Comparison of ENCODE assay signal across 1 cellular context in the genomic region with DNA sequence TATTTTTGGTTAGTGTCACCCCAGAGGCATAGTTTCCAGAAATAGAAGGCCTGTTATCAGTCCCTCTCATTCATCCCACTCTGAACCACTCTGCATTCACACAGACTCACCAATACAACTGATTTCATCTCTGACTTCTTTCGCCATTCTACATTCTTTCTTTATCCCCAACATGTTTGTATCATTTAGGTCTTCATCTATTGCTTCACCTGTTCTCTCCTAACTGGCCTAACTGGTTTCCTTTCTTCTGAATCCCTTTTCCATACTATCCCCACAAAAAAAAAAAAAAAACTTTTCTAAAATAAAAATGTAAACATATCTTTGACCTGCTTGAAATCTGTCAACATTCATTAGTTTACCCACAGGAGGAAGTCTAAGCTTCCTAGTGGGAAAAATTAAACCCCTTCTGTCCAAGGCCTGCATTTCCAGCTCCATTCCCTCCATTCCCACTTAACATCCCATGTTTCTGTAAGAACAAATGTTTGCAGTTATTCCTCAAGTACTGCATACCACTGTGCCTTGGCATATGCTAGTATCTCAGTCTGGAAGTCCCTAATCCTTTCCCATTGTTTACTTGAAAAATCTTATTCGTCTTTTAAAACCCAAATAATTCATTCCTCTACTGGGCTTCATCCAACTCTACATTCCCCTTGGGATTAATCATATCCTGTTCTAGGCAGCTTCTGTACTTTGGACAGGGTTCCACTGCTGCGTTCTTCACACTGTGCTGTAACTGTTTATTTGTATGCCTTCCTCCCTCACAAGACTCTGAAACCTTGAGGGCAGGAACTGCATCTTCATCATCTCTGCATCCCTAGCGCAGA.
TF ChIP-seq lines count a peak whose summit lies in the region.

No MANE protein-coding gene starts in this region.

TF ChIP-seq in HepG2, 621 proteins besides CTCF, POLR2A, EP300 and RAD21 (continued from another document and continues in another):
- TF ChIP-seq, protein P1, sequence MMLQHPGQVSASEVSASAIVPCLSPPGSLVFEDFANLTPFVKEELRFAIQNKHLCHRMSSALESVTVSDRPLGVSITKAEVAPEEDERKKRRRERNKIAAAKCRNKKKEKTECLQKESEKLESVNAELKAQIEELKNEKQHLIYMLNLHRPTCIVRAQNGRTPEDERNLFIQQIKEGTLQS (CRISPR knock-in tag; IDR thresholded peaks at IDR 0.05): 0 out of 2 replicates have a peak, but pooled peaks have one; percentile 56
- TF ChIP-seq ZNF530 (CRISPR knock-in tag; IDR thresholded peaks at IDR 0.05; ENCODE audit: low read depth) (no peak), MED13 (CRISPR knock-in tag; IDR thresholded peaks at IDR 0.05) (no peak), ZNF280D (CRISPR knock-in tag; IDR thresholded peaks at IDR 0.05) (peak; percentile 74; the same call in 1 of the 2 replicates), ATF5 (CRISPR knock-in tag; IDR thresholded peaks at IDR 0.05; ENCODE audit: low read depth) (no peak), JUN (CRISPR knock-in tag; IDR thresholded peaks at IDR 0.05) (0 out of 2 replicates have a peak, but pooled peaks have one; percentile 42), ZNF101 (CRISPR knock-in tag; IDR thresholded peaks at IDR 0.05; ENCODE audit: borderline replicate concordance, low read depth) (no peak), HHEX (CRISPR knock-in tag; IDR thresholded peaks at IDR 0.05) (no peak), PHB2 (IDR thresholded peaks at IDR 0.05; ENCODE audit: partially characterized antibody) (no peak), HNRNPLL (IDR thresholded peaks at IDR 0.05; ENCODE audit: low read depth, low read length, poor library complexity, severe bottlenecking) (no peak), ZNF75D (CRISPR knock-in tag; IDR thresholded peaks at IDR 0.05; ENCODE audit: borderline replicate concordance) (no peak), TOPORS (CRISPR knock-in tag; IDR thresholded peaks at IDR 0.05) (no peak), ZNF720 (CRISPR knock-in tag; IDR thresholded peaks at IDR 0.05) (no peak), ZNF7 (CRISPR knock-in tag; IDR thresholded peaks at IDR 0.05) (no peak), ATF7-NPFF (CRISPR knock-in tag; IDR thresholded peaks at IDR 0.05; ENCODE audit: low read depth) (no peak), HNF1A (IDR thresholded peaks at IDR 0.05; ENCODE audit: low read depth) (peak; percentile 26), HNF1A (CRISPR knock-in tag; IDR thresholded peaks at IDR 0.05; ENCODE audit: borderline replicate concordance) (no peak), HMG20B (CRISPR knock-in tag; conservative IDR thresholded peaks at IDR 0.05) (0 out of 2 replicates have a peak, but pooled peaks have one; percentile 15), PLRG1 (conservative IDR thresholded peaks at IDR 0.05) (no peak), NRL (CRISPR knock-in tag; IDR thresholded peaks at IDR 0.05; ENCODE audit: borderline replicate concordance) (no peak), ZNF775 (CRISPR knock-in tag; IDR thresholded peaks at IDR 0.05; ENCODE audit: borderline replicate concordance) (no peak), NCOR1 (IDR thresholded peaks at IDR 0.05; ENCODE audit: borderline replicate concordance, low read length) (no peak; the same call in 1 of the 2 replicates), ZFY (CRISPR knock-in tag; IDR thresholded peaks at IDR 0.05) (0 out of 2 replicates have a peak, but pooled peaks have one; percentile 23), MIER3 (CRISPR knock-in tag; IDR thresholded peaks at IDR 0.05; ENCODE audit: borderline replicate concordance) (peak; percentile 10; the same call in 1 of the 2 replicates), ZNF232 (CRISPR knock-in tag; IDR thresholded peaks at IDR 0.05; ENCODE audit: borderline replicate concordance) (no peak), REST (IDR thresholded peaks at IDR 0.05; ENCODE audit: borderline replicate concordance in 1 of 2, low read depth in 1 of 2, low read length in 2 of 2) (0 out of 4 replicates have a peak, but pooled peaks of 1 of the 2 experiments have one; percentile 5), NFIC (IDR thresholded peaks at IDR 0.05; ENCODE audit: low read length) (peak; percentile 78; the same call in 1 of the 2 replicates), SRY (CRISPR knock-in tag; IDR thresholded peaks at IDR 0.05) (no peak)
- TF ChIP-seq, protein P2, sequence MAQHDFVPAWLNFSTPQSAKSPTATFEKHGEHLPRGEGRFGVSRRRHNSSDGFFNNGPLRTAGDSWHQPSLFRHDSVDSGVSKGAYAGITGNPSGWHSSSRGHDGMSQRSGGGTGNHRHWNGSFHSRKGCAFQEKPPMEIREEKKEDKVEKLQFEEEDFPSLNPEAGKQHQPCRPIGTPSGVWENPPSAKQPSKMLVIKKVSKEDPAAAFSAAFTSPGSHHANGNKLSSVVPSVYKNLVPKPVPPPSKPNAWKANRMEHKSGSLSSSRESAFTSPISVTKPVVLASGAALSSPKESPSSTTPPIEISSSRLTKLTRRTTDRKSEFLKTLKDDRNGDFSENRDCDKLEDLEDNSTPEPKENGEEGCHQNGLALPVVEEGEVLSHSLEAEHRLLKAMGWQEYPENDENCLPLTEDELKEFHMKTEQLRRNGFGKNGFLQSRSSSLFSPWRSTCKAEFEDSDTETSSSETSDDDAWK (CRISPR knock-in tag; IDR thresholded peaks at IDR 0.05): no peak
- TF ChIP-seq, protein P3, sequence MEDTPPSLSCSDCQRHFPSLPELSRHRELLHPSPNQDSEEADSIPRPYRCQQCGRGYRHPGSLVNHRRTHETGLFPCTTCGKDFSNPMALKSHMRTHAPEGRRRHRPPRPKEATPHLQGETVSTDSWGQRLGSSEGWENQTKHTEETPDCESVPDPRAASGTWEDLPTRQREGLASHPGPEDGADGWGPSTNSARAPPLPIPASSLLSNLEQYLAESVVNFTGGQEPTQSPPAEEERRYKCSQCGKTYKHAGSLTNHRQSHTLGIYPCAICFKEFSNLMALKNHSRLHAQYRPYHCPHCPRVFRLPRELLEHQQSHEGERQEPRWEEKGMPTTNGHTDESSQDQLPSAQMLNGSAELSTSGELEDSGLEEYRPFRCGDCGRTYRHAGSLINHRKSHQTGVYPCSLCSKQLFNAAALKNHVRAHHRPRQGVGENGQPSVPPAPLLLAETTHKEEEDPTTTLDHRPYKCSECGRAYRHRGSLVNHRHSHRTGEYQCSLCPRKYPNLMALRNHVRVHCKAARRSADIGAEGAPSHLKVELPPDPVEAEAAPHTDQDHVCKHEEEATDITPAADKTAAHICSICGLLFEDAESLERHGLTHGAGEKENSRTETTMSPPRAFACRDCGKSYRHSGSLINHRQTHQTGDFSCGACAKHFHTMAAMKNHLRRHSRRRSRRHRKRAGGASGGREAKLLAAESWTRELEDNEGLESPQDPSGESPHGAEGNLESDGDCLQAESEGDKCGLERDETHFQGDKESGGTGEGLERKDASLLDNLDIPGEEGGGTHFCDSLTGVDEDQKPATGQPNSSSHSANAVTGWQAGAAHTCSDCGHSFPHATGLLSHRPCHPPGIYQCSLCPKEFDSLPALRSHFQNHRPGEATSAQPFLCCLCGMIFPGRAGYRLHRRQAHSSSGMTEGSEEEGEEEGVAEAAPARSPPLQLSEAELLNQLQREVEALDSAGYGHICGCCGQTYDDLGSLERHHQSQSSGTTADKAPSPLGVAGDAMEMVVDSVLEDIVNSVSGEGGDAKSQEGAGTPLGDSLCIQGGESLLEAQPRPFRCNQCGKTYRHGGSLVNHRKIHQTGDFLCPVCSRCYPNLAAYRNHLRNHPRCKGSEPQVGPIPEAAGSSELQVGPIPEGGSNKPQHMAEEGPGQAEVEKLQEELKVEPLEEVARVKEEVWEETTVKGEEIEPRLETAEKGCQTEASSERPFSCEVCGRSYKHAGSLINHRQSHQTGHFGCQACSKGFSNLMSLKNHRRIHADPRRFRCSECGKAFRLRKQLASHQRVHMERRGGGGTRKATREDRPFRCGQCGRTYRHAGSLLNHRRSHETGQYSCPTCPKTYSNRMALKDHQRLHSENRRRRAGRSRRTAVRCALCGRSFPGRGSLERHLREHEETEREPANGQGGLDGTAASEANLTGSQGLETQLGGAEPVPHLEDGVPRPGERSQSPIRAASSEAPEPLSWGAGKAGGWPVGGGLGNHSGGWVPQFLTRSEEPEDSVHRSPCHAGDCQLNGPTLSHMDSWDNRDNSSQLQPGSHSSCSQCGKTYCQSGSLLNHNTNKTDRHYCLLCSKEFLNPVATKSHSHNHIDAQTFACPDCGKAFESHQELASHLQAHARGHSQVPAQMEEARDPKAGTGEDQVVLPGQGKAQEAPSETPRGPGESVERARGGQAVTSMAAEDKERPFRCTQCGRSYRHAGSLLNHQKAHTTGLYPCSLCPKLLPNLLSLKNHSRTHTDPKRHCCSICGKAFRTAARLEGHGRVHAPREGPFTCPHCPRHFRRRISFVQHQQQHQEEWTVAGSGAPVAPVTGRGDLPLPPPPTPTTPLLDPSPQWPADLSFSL (CRISPR knock-in tag; IDR thresholded peaks at IDR 0.05): no peak
- TF ChIP-seq, protein P4, sequence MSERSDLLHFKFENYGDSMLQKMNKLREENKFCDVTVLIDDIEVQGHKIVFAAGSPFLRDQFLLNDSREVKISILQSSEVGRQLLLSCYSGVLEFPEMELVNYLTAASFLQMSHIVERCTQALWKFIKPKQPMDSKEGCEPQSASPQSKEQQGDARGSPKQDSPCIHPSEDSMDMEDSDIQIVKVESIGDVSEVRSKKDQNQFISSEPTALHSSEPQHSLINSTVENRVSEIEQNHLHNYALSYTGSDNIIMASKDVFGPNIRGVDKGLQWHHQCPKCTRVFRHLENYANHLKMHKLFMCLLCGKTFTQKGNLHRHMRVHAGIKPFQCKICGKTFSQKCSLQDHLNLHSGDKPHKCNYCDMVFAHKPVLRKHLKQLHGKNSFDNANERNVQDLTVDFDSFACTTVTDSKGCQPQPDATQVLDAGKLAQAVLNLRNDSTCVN (CRISPR knock-in tag; IDR thresholded peaks at IDR 0.05; ENCODE audit: borderline replicate concordance): peak; percentile 90
